19 cellular contexts compared by ENCODE assay signal in genomic region chr10:14451341-14451740, GRCh38.
DNase-seq lines count a peak whose midpoint lies in the region; ATAC-seq, FAIRE-seq and TF ChIP-seq lines count a peak whose summit lies in the region.
"Had no signal": no experiment of that assay in that cellular context is flagged by ENCODE, and none has a peak within 500 bp of the region (broad histone marks: within the 10 kb centered on the region; RNA-seq: fewer than 3 reads in every experiment).

No MANE protein-coding gene starts in this region.

- no peaks in the 10 kb centered on the region for H3K36me3 Mint-ChIP-seq in astrocyte (ENCODE audit: low read depth, unreplicated experiment)
- H3K36me3 Mint-ChIP-seq: CD4-positive, alpha-beta memory T cell had no signal

- H3K9me3 Mint-ChIP-seq in astrocyte (ENCODE audit: unreplicated experiment): peaks cover 2% of the 10 kb centered on the region

- peaks cover 23% of the 10 kb centered on the region for H3K4me1 Mint-ChIP-seq in astrocyte (ENCODE audit: low read depth, unreplicated experiment)
- H3K4me1 Mint-ChIP-seq: CD4-positive, alpha-beta memory T cell had no signal

- peaks cover 3% of the 10 kb centered on the region for H3K27me3 Mint-ChIP-seq in astrocyte (ENCODE audit: low read depth, unreplicated experiment)

- no peak overlapping the region for H3K4me2 ChIP-seq in astrocyte (ENCODE audit: low read length)

- no peak overlapping the region for H3K4me3 Mint-ChIP-seq in astrocyte (ENCODE audit: unreplicated experiment)

- FAIRE-seq in astrocyte (lab: Jason Lieb, UNC): no peak
- FAIRE-seq: GM12891, GM18507, H1 had no signal

- H2AFZ ChIP-seq in astrocyte (ENCODE audit: low read depth, low read length): no peak overlapping the region
- H2AFZ ChIP-seq: GM23248 had no signal

- H3K9ac ChIP-seq in astrocyte (ENCODE audit: low read length): no peak overlapping the region
- H3K9ac ChIP-seq: GM23248 had no signal

- H3K4me3 ChIP-seq in astrocyte (ENCODE audit: insufficient read depth, low read depth, low read length) (no peak overlapping the region), fibroblast of the aortic adventitia (ENCODE audit: low read depth, low read length) (no peak overlapping the region), lower lobe of right lung (no peak overlapping the region)
- H3K4me3 ChIP-seq: GM23248 had no signal

- no peak for ATAC-seq in lower lobe of right lung

- DNase-seq in NCI-H226: peak; percentile 84
- peak; percentile 62 for DNase-seq in astrocyte (ENCODE audit: low read depth)
- peak; percentile 9 for DNase-seq in fibroblast of the aortic adventitia (ENCODE audit: low read depth)
- no peak for DNase-seq in SKM-1 (lab: John Stamatoyannopoulos, UW; ENCODE audit: unreplicated experiment)
- DNase-seq in lower lobe of right lung: no peak
- DNase-seq in activated gamma-delta T cell treated with Interleukin-2 at 50 U/mL for 16 hours: no peak
- DNase-seq: C1 segment of cervical spinal cord; Calu3; CD4-positive, alpha-beta memory T cell; COR-L47; DMS53; DMS79 treated with DMSO at 0.1 percent for 48 hours; GF-D8; GM23248; H7; HCEC 1CT had no signal

- H3K27me3 ChIP-seq in astrocyte (ENCODE audit: insufficient read depth, low read length): no peaks in the 10 kb centered on the region
- H3K27me3 ChIP-seq in lower lobe of right lung (ENCODE audit: low read depth): no peaks in the 10 kb centered on the region

- H3K4me1 ChIP-seq in astrocyte (ENCODE audit: insufficient read depth, low read length) (peaks cover 11% of the 10 kb centered on the region), lower lobe of right lung (no peaks in the 10 kb centered on the region)

- no peak overlapping the region for H3K27ac ChIP-seq in astrocyte (ENCODE audit: low read depth, low read length)
- no peak overlapping the region for H3K27ac ChIP-seq in lower lobe of right lung
- H3K27ac ChIP-seq: GM23248 had no signal

- intact Hi-C loops in lower lobe of right lung (cut with DNase I): no loop called here

- H3K36me3 ChIP-seq in astrocyte (ENCODE audit: insufficient read depth, low read length) (no peaks in the 10 kb centered on the region), lower lobe of right lung (no peaks in the 10 kb centered on the region)

- no peak overlapping the region for H3K27ac Mint-ChIP-seq in astrocyte (ENCODE audit: unreplicated experiment)
- H3K27ac Mint-ChIP-seq: CD4-positive, alpha-beta memory T cell had no signal

- no peaks in the 10 kb centered on the region for H3K79me2 ChIP-seq in astrocyte (ENCODE audit: insufficient read depth, low read length)

- no peak for TF ChIP-seq CTCF in astrocyte (IDR thresholded peaks at IDR 0.05; ENCODE audit: insufficient read depth, low read depth, low read length)
- TF ChIP-seq CTCF in fibroblast of the aortic adventitia (IDR thresholded peaks at IDR 0.05; ENCODE audit: insufficient read depth, low read length): no peak
- no peak for TF ChIP-seq CTCF in lower lobe of right lung (IDR thresholded peaks at IDR 0.05)

- no peaks in the 10 kb centered on the region for H4K20me1 ChIP-seq in astrocyte (ENCODE audit: insufficient read depth, low read length)

- H3K9me3 ChIP-seq in astrocyte (ENCODE audit: insufficient read depth, low read depth, low read length): no peaks in the 10 kb centered on the region
- no peaks in the 10 kb centered on the region for H3K9me3 ChIP-seq in lower lobe of right lung

Comparison
In these comparisons a context has a peak if more than half of its experiments do, and no peak if none do; other contexts are left out.
1. DNase-seq: peak in NCI-H226 (single experiment), astrocyte (single experiment) and fibroblast of the aortic adventitia (single experiment); none in SKM-1 (single experiment), lower lobe of right lung (single experiment) and activated gamma-delta T cell treated with Interleukin-2 at 50 U/mL for 16 hours (single experiment).